Comparison of ENCODE assay signal across 8 cellular contexts in genomic region chr2:109324859-109325258, GRCh38.
DNase-seq lines count a peak whose midpoint lies in the region; FAIRE-seq and TF ChIP-seq lines count a peak whose summit lies in the region.
"Had no signal": no experiment of that assay in that cellular context is flagged by ENCODE, and none has a peak within 500 bp of the region (broad histone marks: within the 10 kb centered on the region; RNA-seq: fewer than 3 reads in every experiment).

No MANE protein-coding gene starts in this region.

- no peaks in the 10 kb centered on the region for H3K9me3 Mint-ChIP-seq in CD4-positive, alpha-beta memory T cell

- H4K91ac ChIP-seq in mesenchymal stem cell (ENCODE audit: low read length) = peak overlapping the region; percentile 95

- H2BK5ac ChIP-seq in mesenchymal stem cell (ENCODE audit: low read depth, low read length, poor library complexity, severe bottlenecking) = no peak overlapping the region

- no peak overlapping the region for H3K23ac ChIP-seq in mesenchymal stem cell (ENCODE audit: low read length in 2 of 2)

- H3K79me1 ChIP-seq in mesenchymal stem cell (replicated peaks; ENCODE audit: low read length, poor library complexity, severe bottlenecking) = peaks cover 32% of the 10 kb centered on the region

- H3K4ac ChIP-seq in mesenchymal stem cell (ENCODE audit: low read depth in 1 of 2, low read length in 2 of 2) = peak overlapping the region; percentile 87 to 96

- H3K27ac ChIP-seq in mesenchymal stem cell (ENCODE audit: low read length, poor library complexity, severe bottlenecking) (peak overlapping the region; percentile 37), small intestine (ENCODE audit: low read depth in 1 of 2, low read length in 1 of 2) (peak overlapping the region in 1 of 2 donors; percentile 83)
- H3K27ac ChIP-seq in CD4-positive, alpha-beta memory T cell (ENCODE audit: low read depth, low read length) = no peak overlapping the region

- no peaks in the 10 kb centered on the region for H3K36me3 Mint-ChIP-seq in CD4-positive, alpha-beta memory T cell

- H3K36me3 ChIP-seq in mesenchymal stem cell (ENCODE audit: control insufficient read depth in 1 of 2, insufficient read depth in 2 of 2, low read depth in 1 of 2, low read length in 2 of 2) = no peaks in the 10 kb centered on the region
- no peaks in the 10 kb centered on the region for H3K36me3 ChIP-seq in small intestine (ENCODE audit: control insufficient read depth in 2 of 2, insufficient read depth in 2 of 2, low read length in 2 of 2)
- no peaks in the 10 kb centered on the region for H3K36me3 ChIP-seq in CD4-positive, alpha-beta memory T cell (ENCODE audit: insufficient read depth, low read length)

- H3K4me1 ChIP-seq in mesenchymal stem cell (ENCODE audit: control insufficient read depth, insufficient read depth, low read depth, low read length) (peaks cover 18% of the 10 kb centered on the region), small intestine (ENCODE audit: control insufficient read depth in 2 of 2, insufficient read depth in 1 of 2, low read depth in 1 of 2, low read length in 1 of 2) (peaks cover 0 to 9% of the 10 kb centered on the region in 2 donors)
- H3K4me1 ChIP-seq in CD4-positive, alpha-beta memory T cell (ENCODE audit: insufficient read depth, low read length) = peaks cover 6% of the 10 kb centered on the region

- POLR2A ChIA-PET in CD4-positive, alpha-beta memory T cell (lab: Charles Lee; ENCODE audit: partially characterized antibody) = no interaction called here

- peak overlapping the region in 1 of 2 experiments; percentile 89 for H3K14ac ChIP-seq in mesenchymal stem cell (ENCODE audit: low read length in 2 of 2)

- peak overlapping the region; percentile 93 to 97 for H3K18ac ChIP-seq in mesenchymal stem cell (ENCODE audit: low read depth in 1 of 2, low read length in 2 of 2)

- H3K27ac Mint-ChIP-seq in CD4-positive, alpha-beta memory T cell = no peak overlapping the region

- H3K4me1 Mint-ChIP-seq in CD4-positive, alpha-beta memory T cell = peaks cover 4 to 12% (median 9%) of the 10 kb centered on the region in 4 donors

- H3K27me3 ChIP-seq in mesenchymal stem cell (ENCODE audit: control insufficient read depth in 1 of 2, insufficient read depth in 1 of 2, low read length in 2 of 2) (no peaks in the 10 kb centered on the region), small intestine (ENCODE audit: control insufficient read depth in 2 of 2, insufficient read depth in 2 of 2, low read length in 2 of 2) (no peaks in the 10 kb centered on the region)
- H3K27me3 ChIP-seq in CD4-positive, alpha-beta memory T cell (ENCODE audit: insufficient read depth, low read length) = no peaks in the 10 kb centered on the region

- DNase-seq in NCI-H226 (peak; percentile 80), epithelial cell of esophagus (ENCODE audit: low read depth) (peak; percentile 50), mesenchymal stem cell (peak; percentile 96), ureter (ENCODE audit: low spot score) (peak; percentile 63), small intestine (no peak), globus pallidus (ENCODE audit: low spot score) (no peak)
- no peak for DNase-seq in CD4-positive, alpha-beta memory T cell
- DNase-seq: central memory CD4-positive, alpha-beta T cell had no signal

- peak overlapping the region; percentile 82 for H2BK15ac ChIP-seq in mesenchymal stem cell (ENCODE audit: low read depth, poor library complexity, severe bottlenecking)

- TF ChIP-seq CTCF in epithelial cell of esophagus (IDR thresholded peaks at IDR 0.05; ENCODE audit: insufficient read depth, low read depth, low read length, missing control alignments) = no peak

- no peak overlapping the region for H2AFZ ChIP-seq in mesenchymal stem cell (ENCODE audit: low read depth, low read length)

- H2BK12ac ChIP-seq in mesenchymal stem cell (ENCODE audit: low read length in 2 of 2) = peak overlapping the region; percentile 64 to 96

- H3K27me3 Mint-ChIP-seq in CD4-positive, alpha-beta memory T cell = peaks cover 4 to 7% of the 10 kb centered on the region in 2 donors

- intact Hi-C loops in CD4-positive, alpha-beta memory T cell (cut with micrococcal nuclease) = no loop called here

- H3K4me3 ChIP-seq in epithelial cell of esophagus (ENCODE audit: low read length) (no peak overlapping the region), mesenchymal stem cell (ENCODE audit: insufficient read depth in 1 of 2, low read depth in 1 of 2, low read length in 2 of 2) (no peak overlapping the region), small intestine (ENCODE audit: low read depth in 1 of 2, low read length in 2 of 2) (no peak overlapping the region)
- no peak overlapping the region for H3K4me3 ChIP-seq in CD4-positive, alpha-beta memory T cell (ENCODE audit: low read length in 2 of 2)

- H3K9ac ChIP-seq in mesenchymal stem cell (ENCODE audit: low read length) = peak overlapping the region; percentile 23

- FAIRE-seq in small intestine (lab: Jason Lieb, UNC) = no peak

- 17% methylated on average over 6 of the region's 7 CpGs for WGBS in mesenchymal stem cell
- 62 to 89% (median 84%) methylated on average over 7 of the region's 7 CpGs for WGBS in small intestine, 3 donors

- H3K9me3 ChIP-seq in mesenchymal stem cell (ENCODE audit: control insufficient read depth, low read length) (peaks cover 4% of the 10 kb centered on the region), small intestine (ENCODE audit: control insufficient read depth, low read depth) (no peaks in the 10 kb centered on the region)
- no peaks in the 10 kb centered on the region for H3K9me3 ChIP-seq in CD4-positive, alpha-beta memory T cell (ENCODE audit: control insufficient read depth in 1 of 2, low read length in 2 of 2)

- peak overlapping the region; percentile 98 for H4K8ac ChIP-seq in mesenchymal stem cell (ENCODE audit: low read length)

- peak overlapping the region; percentile 82 for H2BK120ac ChIP-seq in mesenchymal stem cell (ENCODE audit: low read depth, low read length)

- no peak overlapping the region for H3K4me3 Mint-ChIP-seq in CD4-positive, alpha-beta memory T cell

- CTCF ChIA-PET in CD4-positive, alpha-beta memory T cell (lab: Charles Lee; ENCODE audit: partially characterized antibody) = no interaction called here

- no peak overlapping the region for H2AK5ac ChIP-seq in mesenchymal stem cell (ENCODE audit: low read length, severe bottlenecking)

- H3K4me2 ChIP-seq in mesenchymal stem cell (ENCODE audit: low read length, poor library complexity, severe bottlenecking) = no peak overlapping the region

Comparison
In these comparisons a context has a peak if more than half of its experiments do, and no peak if none do; other contexts are left out.
1. DNase-seq: peak in NCI-H226 (single experiment), epithelial cell of esophagus (single experiment), mesenchymal stem cell (single experiment) and ureter (single experiment); none in small intestine (single experiment), CD4-positive, alpha-beta memory T cell (0 of 5) and globus pallidus (single experiment).